In the genomic region with DNA sequence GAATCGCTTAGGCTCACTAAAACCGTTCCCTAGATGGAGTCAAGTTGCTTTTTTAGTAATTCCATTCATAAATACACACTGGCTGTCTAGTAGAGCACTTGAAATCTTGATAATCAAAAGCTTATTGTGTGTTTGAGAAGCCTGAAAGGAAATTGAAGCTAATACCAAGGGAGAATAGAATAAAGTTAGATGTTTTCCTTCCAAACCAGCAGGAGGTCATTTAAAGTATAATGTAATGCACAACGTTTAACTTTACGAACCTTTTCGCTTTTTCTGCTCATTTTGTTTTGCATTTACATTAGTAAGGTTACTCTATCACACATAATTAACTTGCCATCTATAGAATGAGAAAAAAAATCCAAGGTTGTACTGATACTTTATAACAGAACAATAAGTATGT, we compare ENCODE assay signal across 26 cellular contexts.
"Had no signal": no experiment of that assay in that cellular context is flagged by ENCODE, and none has a peak within 500 bp of the region (broad histone marks: within the 10 kb centered on the region; RNA-seq: fewer than 3 reads in every experiment).

No MANE protein-coding gene starts in this region.

- H3K4me3 ChIP-seq: body of pancreas, Peyer's patch, SJCRH30 had no signal

- H3K4me1 ChIP-seq: body of pancreas, Peyer's patch, SJCRH30 had no signal

- H3K9me3 ChIP-seq: body of pancreas, Peyer's patch, SJCRH30 had no signal

- H3K27ac ChIP-seq: body of pancreas, KMS-11, Peyer's patch, RWPE1, SJCRH30 had no signal

- H3K4me2 ChIP-seq: KMS-11 had no signal

- H3K9ac ChIP-seq: KMS-11 had no signal

- DNase-seq: activated B cell treated with CpG ODN at 0.5 μM for 24 hours; activated CD4-positive, alpha-beta T cell treated with anti-CD3 and anti-CD28 coated beads for 1 hour; activated CD4-positive, alpha-beta T cell treated with anti-CD3 and anti-CD28 coated beads, Interleukin-2, amount 10 ng/mL, durations not matched to agents 24 days and 14 days; activated CD4-positive, alpha-beta T cell treated with anti-CD3 and anti-CD28 coated beads, Interleukin-2, amount 50 U/mL, for 48 hours; activated CD8-positive, alpha-beta memory T cell treated with anti-CD3 and anti-CD28 coated beads, Interleukin-2, amount 10 ng/mL, durations not matched to agents 7 days and 5 days; activated effector memory CD4-positive, alpha-beta T cell treated with Interleukin-2 at 50 U/mL for 16 hours; activated naive CD4-positive, alpha-beta T cell; activated T-cell treated with anti-CD3 and anti-CD28 coated beads, Interleukin-2, amount 50 U/mL, for 24 hours; aorta; body of pancreas; central memory CD4-positive, alpha-beta T cell; cortex of kidney; MV-4-11; NCI-H1092 treated with DMSO at 0.1 percent for 48 hours; NCI-H1417 treated with DMSO at 0.1 percent for 48 hours; NCI-H187; NCI-H2081; NCI-H345; NCI-H510A treated with DMSO at 0.1 percent for 48 hours; NCI-H69; Peyer's patch; Right ventricle myocardium superior; SJCRH30 had no signal

- H3K36me3 ChIP-seq: Peyer's patch, SJCRH30 had no signal

- H3K27me3 ChIP-seq: body of pancreas, Peyer's patch, SJCRH30 had no signal

- ATAC-seq: activated CD8-positive, alpha-beta memory T cell treated with anti-CD3 and anti-CD28 coated beads, Interleukin-2, amount 10 ng/mL, durations not matched to agents 7 days and 5 days; body of pancreas; SK-N-SH treated with all-trans-retinoic acid at 6 μM for 48 hours had no signal
